In the genomic region with DNA sequence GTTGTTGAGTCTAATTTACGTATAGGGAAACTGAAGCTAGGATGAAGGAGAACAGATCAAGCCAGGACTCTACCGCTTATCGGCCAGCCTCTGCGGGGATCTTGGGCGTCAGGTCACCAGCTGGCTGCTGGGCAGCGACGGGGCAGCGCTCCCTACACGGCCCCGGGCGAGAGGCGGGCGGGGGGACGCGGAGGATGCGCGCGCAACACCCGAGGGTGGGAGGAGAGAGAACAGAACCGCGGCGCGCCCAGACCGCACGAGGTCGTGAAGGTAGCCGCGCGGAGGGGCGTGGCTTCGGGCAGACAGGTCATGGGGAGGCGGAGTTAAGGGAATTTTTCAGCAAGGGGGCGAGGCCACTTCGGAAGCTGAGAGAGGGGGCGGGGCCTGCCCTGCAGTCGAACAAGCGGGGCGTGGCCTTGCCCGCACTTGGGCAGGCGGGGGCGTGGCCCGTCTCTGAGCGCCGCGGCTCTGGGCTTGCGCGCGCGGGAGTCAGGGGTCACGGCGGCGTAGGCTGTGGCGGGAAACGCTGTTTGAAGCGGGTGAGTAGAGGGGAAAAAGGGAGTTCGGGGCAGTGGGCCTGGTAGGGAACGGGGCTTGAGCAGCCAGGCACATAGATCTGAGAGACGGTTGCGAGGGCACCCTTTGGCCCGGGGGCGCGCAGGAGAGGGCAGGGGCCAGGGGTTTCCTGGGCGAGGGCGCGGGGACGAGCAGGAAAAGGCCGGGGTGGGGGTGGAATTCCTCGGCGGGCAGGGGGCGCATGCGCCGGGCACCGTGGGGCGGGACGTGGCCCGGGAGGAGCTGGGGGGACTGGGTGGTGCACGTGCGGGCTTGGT, we compare ENCODE assay signal across 8 cellular contexts. TPM values are rescaled to one million over a fixed set of nuclear protein-coding genes. Genes with fewer than 3 reads are reported as not detected.
A peak's percentile ranks its signal among the peaks of the same experiment; 100 is the strongest.
DNase-seq lines count a peak whose midpoint lies in the region; TF ChIP-seq lines count a peak whose summit lies in the region.

A gene (plus strand): TSS at position 496 of the 833 bp plus-strand sequence. CDS start 14,505 bp downstream, outside the sequence.

- H3K9me3 Mint-ChIP-seq in CD8-positive, alpha-beta memory T cell = peaks cover 0 to 3% (median 0%) of the 10 kb centered on the region in 5 donors

- CTCF ChIA-PET in CD8-positive, alpha-beta memory T cell (lab: Charles Lee) = interaction anchor here (1.2 to 1.6 kb wide), 3 partner anchors 15 to 400 kb away, joined by 3 to 7 read pairs (median 7); no protein-coding TSS in a partner anchor
- CTCF ChIA-PET in activated CD8-positive, alpha-beta memory T cell treated with anti-CD3 and anti-CD28 coated beads for 36 hours (lab: Charles Lee) = interaction anchor here (0.8 to 2.5 kb wide), 7 partner anchors 9 to 538 kb away, joined by 3 to 14 read pairs (median 4); a partner anchor contains a TSS

- H3K27me3 Mint-ChIP-seq in CD8-positive, alpha-beta memory T cell = peaks cover 0 to 8% of the 10 kb centered on the region in 2 donors

- DNase-seq in CD8-positive, alpha-beta memory T cell = peak; percentile 99
- DNase-seq in GM20000 (ENCODE audit: low spot score) (peak; percentile 100), HT-29 (ENCODE audit: low spot score) (peak; percentile 100), NOMO-1 (lab: John Stamatoyannopoulos, UW; ENCODE audit: unreplicated experiment in 2 of 2) (peak; percentile 97 to 99), medulla oblongata (ENCODE audit: extremely low spot score) (peak; percentile 95)
- DNase-seq in effector memory CD4-positive, alpha-beta T cell = peak; percentile 98 to 99 (median 99)
- DNase-seq in stimulated activated CD8-positive, alpha-beta memory T cell treated with anti-CD3 and anti-CD28 coated beads, Interleukin-12 subunit alpha, Interleukin-12 subunit beta, amount 100 ng/mL, for 1 hour (ENCODE audit: low read depth) = peak; percentile 97

- peak within 1 kb of the TSS; percentile 49 for H3K27ac ChIP-seq in CD8-positive, alpha-beta memory T cell (ENCODE audit: low read depth, low read length)
- peak within 1 kb of the TSS; percentile 67 for H3K27ac ChIP-seq in effector memory CD4-positive, alpha-beta T cell (ENCODE audit: insufficient read depth, low read length, poor library complexity, severe bottlenecking)

- no peaks in the 10 kb centered on the region for H3K9me3 ChIP-seq in CD8-positive, alpha-beta memory T cell (ENCODE audit: low read length)
- H3K9me3 ChIP-seq in effector memory CD4-positive, alpha-beta T cell (ENCODE audit: control insufficient read depth, low read length) = no peaks in the 10 kb centered on the region

- H3K4me1 ChIP-seq in CD8-positive, alpha-beta memory T cell (ENCODE audit: insufficient read depth, low read length) = peaks cover 16% of the 10 kb centered on the region
- H3K4me1 ChIP-seq in effector memory CD4-positive, alpha-beta T cell (ENCODE audit: control insufficient read depth, insufficient read depth, low read length, poor library complexity, severe bottlenecking) = peaks cover 8% of the 10 kb centered on the region

- H3K36me3 Mint-ChIP-seq in CD8-positive, alpha-beta memory T cell = peaks cover 3 to 61% (median 7%) of the 10 kb centered on the region in 3 donors

- H3K4me1 Mint-ChIP-seq in CD8-positive, alpha-beta memory T cell = peaks cover 28 to 45% (median 41%) of the 10 kb centered on the region in 3 donors

- peaks cover 16% of the 10 kb centered on the region for H3K36me3 ChIP-seq in CD8-positive, alpha-beta memory T cell (ENCODE audit: insufficient read depth, low read length)
- H3K36me3 ChIP-seq in effector memory CD4-positive, alpha-beta T cell (ENCODE audit: control insufficient read depth, insufficient read depth, low read length) = peaks cover 41% of the 10 kb centered on the region

- TF ChIP-seq CTCF in GM20000 (IDR thresholded peaks at IDR 0.05; ENCODE audit: extremely low read depth, missing control alignments) = no peak

- H3K27ac Mint-ChIP-seq in CD8-positive, alpha-beta memory T cell = peak within 1 kb of the TSS; percentile 84 to 98 (median 92)

- H3K27me3 ChIP-seq in CD8-positive, alpha-beta memory T cell (ENCODE audit: insufficient read depth, low read length, poor library complexity, severe bottlenecking) = no peaks in the 10 kb centered on the region
- no peaks in the 10 kb centered on the region for H3K27me3 ChIP-seq in effector memory CD4-positive, alpha-beta T cell (replicated peaks; ENCODE audit: control insufficient read depth, insufficient read depth, low read length, poor library complexity, severe bottlenecking)

- H3K4me3 ChIP-seq in CD8-positive, alpha-beta memory T cell (ENCODE audit: low read length) = peak within 1 kb of the TSS; percentile 46
- peak within 1 kb of the TSS; percentile 71 for H3K4me3 ChIP-seq in effector memory CD4-positive, alpha-beta T cell (ENCODE audit: insufficient read depth, low read depth, low read length, poor library complexity, severe bottlenecking)

- POLR2A ChIA-PET in CD8-positive, alpha-beta memory T cell (lab: Charles Lee) = interaction anchor here (0.5 to 2.0 kb wide), 7 partner anchors 8 to 127 kb away, joined by 3 to 13 read pairs (median 5); a partner anchor contains a TSS
- POLR2A ChIA-PET in activated CD8-positive, alpha-beta memory T cell treated with anti-CD3 and anti-CD28 coated beads for 36 hours (lab: Charles Lee) = interaction anchor here (0.6 to 1.4 kb wide), 8 partner anchors 8 to 187 kb away, joined by 3 to 6 read pairs (median 4); a partner anchor contains a TSS

- peak within 1 kb of the TSS; percentile 85 to 97 (median 93) for H3K4me3 Mint-ChIP-seq in CD8-positive, alpha-beta memory T cell

RNA-seq across cellular contexts. Expression of the gene that starts here (rescaled TPM):
- total RNA-seq in CD8-positive, alpha-beta memory T cell = 100 to 1,000 TPM; 154 to 160 TPM
- 29.4 TPM for polyA plus RNA-seq in CD8-positive, alpha-beta memory T cell
- 256 and 257 TPM in 2 replicates for total RNA-seq in HT-29 (2014; rRNA removed; shearing (Covaris generic))
- 100 to 1,000 TPM; 173 to 183 TPM for total RNA-seq in activated CD8-positive, alpha-beta memory T cell treated with anti-CD3 and anti-CD28 coated beads for 36 hours

Comparison
In these comparisons a context has a peak if more than half of its experiments do, and no peak if none do; other contexts are left out.
1. Peak in every context shown above with its lines: DNase-seq, H3K4me3 ChIP-seq and H3K27ac ChIP-seq.